In the genomic region with DNA sequence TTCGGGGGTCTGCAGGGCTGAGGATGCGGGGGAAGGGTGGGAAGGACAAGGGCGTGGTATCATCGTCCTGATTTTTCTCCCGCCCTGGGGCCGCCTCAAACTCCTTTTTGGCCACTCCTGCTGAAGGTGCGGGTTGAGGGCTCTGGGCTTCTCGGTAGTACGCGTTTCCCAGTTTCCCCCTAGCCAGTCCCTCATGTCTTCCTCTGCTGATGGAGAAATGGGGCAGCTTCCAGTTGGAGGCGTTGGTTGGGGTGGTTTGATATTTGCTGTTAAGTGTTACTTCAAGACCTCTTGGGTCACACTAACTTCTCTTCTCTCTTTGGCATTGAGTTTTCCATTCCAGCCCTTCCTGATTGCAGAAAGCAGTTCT, we compare ENCODE assay signal across 1 cellular context.
TF ChIP-seq lines count a peak whose summit lies in the region.

No MANE protein-coding gene starts in this region.

TF ChIP-seq in HCT116, 20 proteins besides CTCF, POLR2A, EP300 and RAD21 (continued from another document):
- TF ChIP-seq, protein P1, sequence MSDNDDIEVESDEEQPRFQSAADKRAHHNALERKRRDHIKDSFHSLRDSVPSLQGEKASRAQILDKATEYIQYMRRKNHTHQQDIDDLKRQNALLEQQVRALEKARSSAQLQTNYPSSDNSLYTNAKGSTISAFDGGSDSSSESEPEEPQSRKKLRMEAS (IDR thresholded peaks at IDR 0.05): no peak
- TF ChIP-seq, protein P2, sequence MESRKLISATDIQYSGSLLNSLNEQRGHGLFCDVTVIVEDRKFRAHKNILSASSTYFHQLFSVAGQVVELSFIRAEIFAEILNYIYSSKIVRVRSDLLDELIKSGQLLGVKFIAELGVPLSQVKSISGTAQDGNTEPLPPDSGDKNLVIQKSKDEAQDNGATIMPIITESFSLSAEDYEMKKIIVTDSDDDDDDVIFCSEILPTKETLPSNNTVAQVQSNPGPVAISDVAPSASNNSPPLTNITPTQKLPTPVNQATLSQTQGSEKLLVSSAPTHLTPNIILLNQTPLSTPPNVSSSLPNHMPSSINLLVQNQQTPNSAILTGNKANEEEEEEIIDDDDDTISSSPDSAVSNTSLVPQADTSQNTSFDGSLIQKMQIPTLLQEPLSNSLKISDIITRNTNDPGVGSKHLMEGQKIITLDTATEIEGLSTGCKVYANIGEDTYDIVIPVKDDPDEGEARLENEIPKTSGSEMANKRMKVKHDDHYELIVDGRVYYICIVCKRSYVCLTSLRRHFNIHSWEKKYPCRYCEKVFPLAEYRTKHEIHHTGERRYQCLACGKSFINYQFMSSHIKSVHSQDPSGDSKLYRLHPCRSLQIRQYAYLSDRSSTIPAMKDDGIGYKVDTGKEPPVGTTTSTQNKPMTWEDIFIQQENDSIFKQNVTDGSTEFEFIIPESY (IDR thresholded peaks at IDR 0.05; ENCODE audit: extremely low read depth, insufficient replicate concordance, low read length): no peak
